Comparison of ENCODE assay signal across 28 cellular contexts in genomic region chr19:34391813-34392212, GRCh38. TPM values are rescaled to one million over a fixed set of nuclear protein-coding genes. Genes with fewer than 3 reads are reported as not detected.
A peak's percentile ranks its signal among the peaks of the same experiment; 100 is the strongest.
DNase-seq lines count a peak whose midpoint lies in the region; ATAC-seq and TF ChIP-seq lines count a peak whose summit lies in the region.
"Had no signal": no experiment of that assay in that cellular context is flagged by ENCODE, and none has a peak within 500 bp of the region (broad histone marks: within the 10 kb centered on the region; RNA-seq: fewer than 3 reads in every experiment).

No MANE protein-coding gene starts in this region.

- no peak for TF ChIP-seq CTCF in heart left ventricle (IDR thresholded peaks at IDR 0.05)
- TF ChIP-seq CTCF in foreskin keratinocyte (conservative IDR thresholded peaks at IDR 0.05) = no peak
- no peak for TF ChIP-seq CTCF in upper lobe of right lung (IDR thresholded peaks at IDR 0.05)

- intact Hi-C loops in heart left ventricle (cut with DNase I) = no loop called here
- intact Hi-C loops in cardiac septum (cut with DNase I) = no loop called here
- intact Hi-C loops in upper lobe of right lung (cut with DNase I) = no loop called here

- no peak overlapping the region for H3K27ac ChIP-seq in heart left ventricle
- H3K27ac ChIP-seq in foreskin keratinocyte = no peak overlapping the region
- H3K27ac ChIP-seq in upper lobe of right lung = no peak overlapping the region
- H3K27ac ChIP-seq: brain microvascular endothelial cell, epithelial cell of prostate, heart right ventricle, neutrophil, VCaP had no signal

- H3K4me1 ChIP-seq in heart left ventricle (no peaks in the 10 kb centered on the region), foreskin keratinocyte (no peaks in the 10 kb centered on the region), upper lobe of right lung (no peaks in the 10 kb centered on the region)
- H3K4me1 ChIP-seq: BE2C, heart right ventricle had no signal

- ATAC-seq in heart left ventricle = peak in 3 of 4 donors; percentile 8 to 46 (median 9)
- peak; percentile 23 for ATAC-seq in foreskin keratinocyte
- peak; percentile 49 for ATAC-seq in upper lobe of right lung
- ATAC-seq: activated T-cell treated with anti-CD3 and anti-CD28 coated beads, Interleukin-2, amount 50 U/mL, for 4 hours had no signal

- TF ChIP-seq POLR2A in heart left ventricle (IDR thresholded peaks at IDR 0.05) = no peak

- H3K36me3 ChIP-seq in heart left ventricle (peaks cover 0 to 100% (median 97%) of the 10 kb centered on the region in 9 donors), upper lobe of right lung (peaks cover 64% of the 10 kb centered on the region)

- H3K9me3 ChIP-seq in heart left ventricle (no peaks in the 10 kb centered on the region), upper lobe of right lung (no peaks in the 10 kb centered on the region)
- H3K9me3 ChIP-seq: BE2C, heart right ventricle, neutrophil had no signal

- H3K27me3 ChIP-seq in heart left ventricle (no peaks in the 10 kb centered on the region), foreskin keratinocyte (no peaks in the 10 kb centered on the region), upper lobe of right lung (no peaks in the 10 kb centered on the region)
- H3K27me3 ChIP-seq: BE2C, brain microvascular endothelial cell, heart right ventricle, neutrophil had no signal

- no peak for DNase-seq in heart left ventricle
- DNase-seq in cardiac septum (ENCODE audit: low spot score) = no peak
- peak; percentile 45 for DNase-seq in HPDE6-E6E7 (ENCODE audit: extremely low spot score)
- DNase-seq in foreskin keratinocyte = no peak
- DNase-seq in upper lobe of right lung = no peak
- no peak for DNase-seq in activated naive CD4-positive, alpha-beta T cell (lab: John Stamatoyannopoulos, UW)
- DNase-seq in DMS79 (lab: John Stamatoyannopoulos, UW) = no peak
- DNase-seq in NCI-H2171 (lab: John Stamatoyannopoulos, UW) = no peak
- DNase-seq: activated CD4-positive, alpha-beta T cell treated with anti-CD3 and anti-CD28 coated beads, Interleukin-2, amount 10 ng/mL, durations not matched to agents 24 days and 14 days; activated naive CD4-positive, alpha-beta T cell treated with Interleukin-2 at 50 U/mL for 16 hours; activated T-cell treated with anti-CD3 and anti-CD28 coated beads, Interleukin-2, amount 50 U/mL, for 4 hours; BE2C; brain microvascular endothelial cell; CD8-positive, alpha-beta memory T cell; DMS53; heart right ventricle; Kasumi-1; mesenchymal stem cell; MV-4-11; NCI-H1694; NCI-H510A treated with DMSO at 0.1 percent for 48 hours; SHP77 treated with DMSO at 0.1 percent for 48 hours; stimulated activated naive CD4-positive, alpha-beta T cell treated with Interleukin-2 at 50 U/mL for 16 hours; SW 1271; T-helper 9 cell had no signal

- H3K4me3 ChIP-seq in heart left ventricle (no peak overlapping the region), upper lobe of right lung (no peak overlapping the region)
- H3K4me3 ChIP-seq: heart right ventricle had no signal

RNA-seq across cellular contexts. Expression of gene PDCD2L, which starts 12.4 kb away (rescaled TPM):
- total RNA-seq in heart left ventricle = 10 to 100 TPM in 4 of 9 donors, 1 to 10 TPM in 5; 6.2 to 16.7 (median 8.0) TPM
- 10 to 100 TPM in 1 of 2 donors, 1 to 10 TPM in 1; 8.0 to 14.9 TPM for polyA plus RNA-seq in heart left ventricle
- total RNA-seq in cardiac septum = 8.5 TPM
- total RNA-seq in foreskin keratinocyte = 21.2 and 23.8 TPM in 2 replicates
- 21.0 and 24.7 TPM in 2 replicates for polyA plus RNA-seq in foreskin keratinocyte
- 7.4 TPM for total RNA-seq in upper lobe of right lung

RNA-seq across cellular contexts. Expression of gene GPI, which starts 26.8 kb away (rescaled TPM):
- total RNA-seq in heart left ventricle = 100 to 1,000 TPM; 359 to 764 (median 549) TPM
- polyA plus RNA-seq in heart left ventricle = 100 to 1,000 TPM; 233 to 284 TPM
- 512 TPM for total RNA-seq in cardiac septum
- 192 and 196 TPM in 2 replicates for total RNA-seq in foreskin keratinocyte
- 156 and 169 TPM in 2 replicates for polyA plus RNA-seq in foreskin keratinocyte
- total RNA-seq in upper lobe of right lung = 144 TPM

RNA-seq across cellular contexts. Expression of gene UBA2, which starts 36.4 kb away (rescaled TPM):
- total RNA-seq in heart left ventricle = 10 to 100 TPM; 40.2 to 62.8 (median 44.3) TPM
- 10 to 100 TPM; 32.5 to 62.2 TPM for polyA plus RNA-seq in heart left ventricle
- 49.3 TPM for total RNA-seq in cardiac septum
- total RNA-seq in foreskin keratinocyte = 103 and 118 TPM in 2 replicates
- polyA plus RNA-seq in foreskin keratinocyte = 41.0 and 60.1 TPM in 2 replicates
- total RNA-seq in upper lobe of right lung = 83.3 TPM
